2 cellular contexts compared by ENCODE assay signal in the genomic region with DNA sequence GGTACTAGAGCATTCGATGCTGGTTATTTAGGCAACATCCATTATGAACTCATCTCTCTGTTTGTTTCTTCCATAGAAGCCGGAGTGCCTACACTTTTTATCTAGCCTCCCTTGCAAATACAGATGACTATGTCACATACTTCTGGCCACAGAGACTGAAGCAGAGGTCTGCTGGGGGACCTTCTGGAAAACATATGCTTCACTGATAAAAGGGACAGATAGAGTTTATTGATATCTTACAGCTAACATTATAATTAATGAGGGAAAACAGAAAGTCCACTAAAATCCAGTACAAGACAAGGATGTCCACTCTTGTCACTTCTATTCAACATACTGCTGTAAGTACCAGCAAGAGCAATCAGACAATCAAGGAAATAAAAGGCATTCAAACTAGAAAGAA.
TF ChIP-seq lines count a peak whose summit lies in the region.

No MANE protein-coding gene starts in this region.

TF ChIP-seq in SK-N-SH, 30 proteins besides CTCF, POLR2A, EP300 and RAD21 (continued from another document):
- TF ChIP-seq, protein P1, sequence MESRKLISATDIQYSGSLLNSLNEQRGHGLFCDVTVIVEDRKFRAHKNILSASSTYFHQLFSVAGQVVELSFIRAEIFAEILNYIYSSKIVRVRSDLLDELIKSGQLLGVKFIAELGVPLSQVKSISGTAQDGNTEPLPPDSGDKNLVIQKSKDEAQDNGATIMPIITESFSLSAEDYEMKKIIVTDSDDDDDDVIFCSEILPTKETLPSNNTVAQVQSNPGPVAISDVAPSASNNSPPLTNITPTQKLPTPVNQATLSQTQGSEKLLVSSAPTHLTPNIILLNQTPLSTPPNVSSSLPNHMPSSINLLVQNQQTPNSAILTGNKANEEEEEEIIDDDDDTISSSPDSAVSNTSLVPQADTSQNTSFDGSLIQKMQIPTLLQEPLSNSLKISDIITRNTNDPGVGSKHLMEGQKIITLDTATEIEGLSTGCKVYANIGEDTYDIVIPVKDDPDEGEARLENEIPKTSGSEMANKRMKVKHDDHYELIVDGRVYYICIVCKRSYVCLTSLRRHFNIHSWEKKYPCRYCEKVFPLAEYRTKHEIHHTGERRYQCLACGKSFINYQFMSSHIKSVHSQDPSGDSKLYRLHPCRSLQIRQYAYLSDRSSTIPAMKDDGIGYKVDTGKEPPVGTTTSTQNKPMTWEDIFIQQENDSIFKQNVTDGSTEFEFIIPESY (IDR thresholded peaks at IDR 0.05; ENCODE audit: borderline replicate concordance, low read depth): no peak
- TF ChIP-seq CHD2 (IDR thresholded peaks at IDR 0.05; ENCODE audit: low read length, partially characterized antibody): peak; percentile 58
- no peak for TF ChIP-seq SIN3A (IDR thresholded peaks at IDR 0.05; ENCODE audit: borderline replicate concordance, low read depth, low read length)
- no peak for TF ChIP-seq FOSL2 (IDR thresholded peaks at IDR 0.05; ENCODE audit: borderline replicate concordance, low read depth)
- TF ChIP-seq GATA2 (CRISPR knock-in tag; IDR thresholded peaks at IDR 0.05): peak; percentile 73
- TF ChIP-seq FOXJ3 (CRISPR knock-in tag; IDR thresholded peaks at IDR 0.05): no peak
TF ChIP-seq in SK-N-SH: peak in this region for 4.

TF ChIP-seq in SK-N-SH treated with all-trans-retinoic acid at 6 μM for 48 hours, 23 proteins besides CTCF, POLR2A, EP300 and RAD21 (continued from another document):
- TF ChIP-seq, protein P2, sequence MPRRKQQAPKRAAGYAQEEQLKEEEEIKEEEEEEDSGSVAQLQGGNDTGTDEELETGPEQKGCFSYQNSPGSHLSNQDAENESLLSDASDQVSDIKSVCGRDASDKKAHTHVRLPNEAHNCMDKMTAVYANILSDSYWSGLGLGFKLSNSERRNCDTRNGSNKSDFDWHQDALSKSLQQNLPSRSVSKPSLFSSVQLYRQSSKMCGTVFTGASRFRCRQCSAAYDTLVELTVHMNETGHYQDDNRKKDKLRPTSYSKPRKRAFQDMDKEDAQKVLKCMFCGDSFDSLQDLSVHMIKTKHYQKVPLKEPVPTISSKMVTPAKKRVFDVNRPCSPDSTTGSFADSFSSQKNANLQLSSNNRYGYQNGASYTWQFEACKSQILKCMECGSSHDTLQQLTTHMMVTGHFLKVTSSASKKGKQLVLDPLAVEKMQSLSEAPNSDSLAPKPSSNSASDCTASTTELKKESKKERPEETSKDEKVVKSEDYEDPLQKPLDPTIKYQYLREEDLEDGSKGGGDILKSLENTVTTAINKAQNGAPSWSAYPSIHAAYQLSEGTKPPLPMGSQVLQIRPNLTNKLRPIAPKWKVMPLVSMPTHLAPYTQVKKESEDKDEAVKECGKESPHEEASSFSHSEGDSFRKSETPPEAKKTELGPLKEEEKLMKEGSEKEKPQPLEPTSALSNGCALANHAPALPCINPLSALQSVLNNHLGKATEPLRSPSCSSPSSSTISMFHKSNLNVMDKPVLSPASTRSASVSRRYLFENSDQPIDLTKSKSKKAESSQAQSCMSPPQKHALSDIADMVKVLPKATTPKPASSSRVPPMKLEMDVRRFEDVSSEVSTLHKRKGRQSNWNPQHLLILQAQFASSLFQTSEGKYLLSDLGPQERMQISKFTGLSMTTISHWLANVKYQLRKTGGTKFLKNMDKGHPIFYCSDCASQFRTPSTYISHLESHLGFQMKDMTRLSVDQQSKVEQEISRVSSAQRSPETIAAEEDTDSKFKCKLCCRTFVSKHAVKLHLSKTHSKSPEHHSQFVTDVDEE (CRISPR knock-in tag; IDR thresholded peaks at IDR 0.05): peak; percentile 55; the same call in 1 of the 2 replicates
- TF ChIP-seq ISL1 (CRISPR knock-in tag; IDR thresholded peaks at IDR 0.05) (no peak), GLIS3 (CRISPR knock-in tag; IDR thresholded peaks at IDR 0.05) (no peak), ESRRG (CRISPR knock-in tag; IDR thresholded peaks at IDR 0.05) (no peak), PPARA (CRISPR knock-in tag; IDR thresholded peaks at IDR 0.05; ENCODE audit: borderline replicate concordance) (no peak), ZNF70 (CRISPR knock-in tag; IDR thresholded peaks at IDR 0.05) (no peak), BACH2 (CRISPR knock-in tag; IDR thresholded peaks at IDR 0.05; ENCODE audit: borderline replicate concordance) (no peak), ZFP3 (CRISPR knock-in tag; IDR thresholded peaks at IDR 0.05) (no peak), ZFP30 (CRISPR knock-in tag; IDR thresholded peaks at IDR 0.05) (no peak), RARB (CRISPR knock-in tag; IDR thresholded peaks at IDR 0.05) (no peak), TOX (CRISPR knock-in tag; IDR thresholded peaks at IDR 0.05; ENCODE audit: borderline replicate concordance) (no peak), ZNF565 (CRISPR knock-in tag; conservative IDR thresholded peaks at IDR 0.05; ENCODE audit: low read depth) (no peak), ZNF8 (CRISPR knock-in tag; IDR thresholded peaks at IDR 0.05) (no peak), TCF4 (CRISPR knock-in tag; IDR thresholded peaks at IDR 0.05; ENCODE audit: borderline replicate concordance) (peak; percentile 78; the same call in 1 of the 2 replicates)
- TF ChIP-seq, protein P3, sequence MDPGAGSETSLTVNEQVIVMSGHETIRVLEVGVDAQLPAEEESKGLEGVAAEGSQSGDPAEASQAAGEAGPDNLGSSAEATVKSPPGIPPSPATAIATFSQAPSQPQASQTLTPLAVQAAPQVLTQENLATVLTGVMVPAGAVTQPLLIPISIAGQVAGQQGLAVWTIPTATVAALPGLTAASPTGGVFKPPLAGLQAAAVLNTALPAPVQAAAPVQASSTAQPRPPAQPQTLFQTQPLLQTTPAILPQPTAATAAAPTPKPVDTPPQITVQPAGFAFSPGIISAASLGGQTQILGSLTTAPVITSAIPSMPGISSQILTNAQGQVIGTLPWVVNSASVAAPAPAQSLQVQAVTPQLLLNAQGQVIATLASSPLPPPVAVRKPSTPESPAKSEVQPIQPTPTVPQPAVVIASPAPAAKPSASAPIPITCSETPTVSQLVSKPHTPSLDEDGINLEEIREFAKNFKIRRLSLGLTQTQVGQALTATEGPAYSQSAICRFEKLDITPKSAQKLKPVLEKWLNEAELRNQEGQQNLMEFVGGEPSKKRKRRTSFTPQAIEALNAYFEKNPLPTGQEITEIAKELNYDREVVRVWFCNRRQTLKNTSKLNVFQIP (CRISPR knock-in tag; IDR thresholded peaks at IDR 0.05; ENCODE audit: borderline replicate concordance, low read depth): no peak
- TF ChIP-seq, protein P4, sequence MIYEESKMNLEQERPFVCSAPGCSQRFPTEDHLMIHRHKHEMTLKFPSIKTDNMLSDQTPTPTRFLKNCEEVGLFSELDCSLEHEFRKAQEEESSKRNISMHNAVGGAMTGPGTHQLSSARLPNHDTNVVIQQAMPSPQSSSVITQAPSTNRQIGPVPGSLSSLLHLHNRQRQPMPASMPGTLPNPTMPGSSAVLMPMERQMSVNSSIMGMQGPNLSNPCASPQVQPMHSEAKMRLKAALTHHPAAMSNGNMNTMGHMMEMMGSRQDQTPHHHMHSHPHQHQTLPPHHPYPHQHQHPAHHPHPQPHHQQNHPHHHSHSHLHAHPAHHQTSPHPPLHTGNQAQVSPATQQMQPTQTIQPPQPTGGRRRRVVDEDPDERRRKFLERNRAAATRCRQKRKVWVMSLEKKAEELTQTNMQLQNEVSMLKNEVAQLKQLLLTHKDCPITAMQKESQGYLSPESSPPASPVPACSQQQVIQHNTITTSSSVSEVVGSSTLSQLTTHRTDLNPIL (CRISPR knock-in tag; IDR thresholded peaks at IDR 0.05; ENCODE audit: low read depth): no peak
